ENCODE assay signal across 10 cellular contexts in genomic region chr2:17470855-17471641, GRCh38. TPM values are rescaled to one million over a fixed set of nuclear protein-coding genes. Genes with fewer than 3 reads are reported as not detected.
DNase-seq lines count a peak whose midpoint lies in the region; ATAC-seq, FAIRE-seq and TF ChIP-seq lines count a peak whose summit lies in the region.
"Had no signal": no experiment of that assay in that cellular context is flagged by ENCODE, and none has a peak within 500 bp of the region (broad histone marks: within the 10 kb centered on the region; RNA-seq: fewer than 3 reads in every experiment).

No MANE protein-coding gene starts in this region.

- peaks cover 11 to 16% of the 10 kb centered on the region in 2 donors for H3K9me3 Mint-ChIP-seq in activated T-cell treated with anti-CD3 and anti-CD28 coated beads, Interleukin-2, amount 50 U/mL, for 72 hours
- H3K9me3 Mint-ChIP-seq: activated CD4-positive, alpha-beta T cell treated with anti-CD3 and anti-CD28 coated beads, Interleukin-2, amount 10 ng/mL, durations not matched to agents 7 days and 5 days had no signal

- TF ChIP-seq POLR2A in GM12878 (IDR thresholded peaks at IDR 0.05; ENCODE audit: low read depth, low read length) (no peak), upper lobe of left lung (IDR thresholded peaks at IDR 0.05) (no peak), vagina (IDR thresholded peaks at IDR 0.05) (no peak)

- intact Hi-C loops in GM12878 (cut with micrococcal nuclease; ENCODE audit: unreplicated experiment) (loop anchor here (1.0 kb wide), 1 partner anchor 200 kb away; no protein-coding TSS in a partner anchor), vagina (cut with DNase I) (no loop called here)

- BruUV-seq in GM12878 (replicated peaks; lab: Mats Ljungman, UMichigan): no TSS peak

- no peak for TF ChIP-seq EP300 in GM12878 (IDR thresholded peaks at IDR 0.05; ENCODE audit: borderline replicate concordance in 1 of 2, control insufficient read depth in 1 of 2, low read depth in 2 of 2, low read length in 2 of 2)
- no peak for TF ChIP-seq EP300 in upper lobe of left lung (IDR thresholded peaks at IDR 0.05)

- no peaks in the 10 kb centered on the region for H4K20me1 ChIP-seq in GM12878 (ENCODE audit: control insufficient read depth, insufficient read depth)

- RAD21 ChIA-PET in GM12878 (lab: Charles Lee; ENCODE audit: unreplicated experiment): interaction anchor here (0.7 to 5.5 kb wide), 6 partner anchors 10 to 204 kb away, joined by 3 to 52 read pairs (median 4); no protein-coding TSS in a partner anchor

- H3K36me3 ChIP-seq in GM12878 (ENCODE audit: control insufficient read depth in 2 of 2, insufficient read depth in 2 of 2, low read length in 1 of 2) (no peaks in the 10 kb centered on the region), upper lobe of left lung (no peaks in the 10 kb centered on the region), vagina (no peaks in the 10 kb centered on the region)

- H3K27ac Mint-ChIP-seq in activated T-cell treated with anti-CD3 and anti-CD28 coated beads, Interleukin-2, amount 50 U/mL, for 72 hours: no peak overlapping the region
- H3K27ac Mint-ChIP-seq: activated CD4-positive, alpha-beta T cell treated with anti-CD3 and anti-CD28 coated beads, Interleukin-2, amount 10 ng/mL, durations not matched to agents 7 days and 5 days had no signal

- TF ChIP-seq CTCF in GM12878 (IDR thresholded peaks at IDR 0.05 in 2 of 3, conservative IDR thresholded peaks at IDR 0.05 in 1 of 3; ENCODE audit: control insufficient read depth in 2 of 3, extremely low read depth in 1 of 3, insufficient read depth in 1 of 3, low read depth in 3 of 3, low read length in 3 of 3) (peak; percentile 36 to 50 (median 47)), upper lobe of left lung (IDR thresholded peaks at IDR 0.05) (no peak), vagina (IDR thresholded peaks at IDR 0.05) (no peak)

- DNase-seq in ELF-1 (ENCODE audit: low read depth, low spot score) (peak; percentile 62), M059J (ENCODE audit: low read depth) (peak; percentile 59), GM12878 (ENCODE audit: low read depth, low spot score) (peak; percentile 4), myocyte (ENCODE audit: low read depth) (peak; percentile 49), NCI-H1930 (lab: John Stamatoyannopoulos, UW) (no peak), upper lobe of left lung (no peak), vagina (ENCODE audit: extremely low spot score in 2 of 2) (no peak)
- DNase-seq in activated T-cell treated with anti-CD3 and anti-CD28 coated beads, Interleukin-2, amount 50 U/mL, for 72 hours: no peak
- DNase-seq: activated CD4-positive, alpha-beta T cell treated with anti-CD3 and anti-CD28 coated beads, Interleukin-2, amount 10 ng/mL, durations not matched to agents 7 days and 5 days had no signal

- no peak overlapping the region for H3K4me2 ChIP-seq in GM12878 (ENCODE audit: control insufficient read depth, insufficient read depth)

- WGBS in GM12878 (ENCODE audit: insufficient coverage, insufficient replicate concordance, low lambda C conversion rate, missing lambda C conversion rate): 13% methylated on average over 5 of the region's 6 CpGs
- WGBS in upper lobe of left lung, 2 donors: 72 to 81% methylated on average over 6 of the region's 6 CpGs

- H3K36me3 Mint-ChIP-seq in activated T-cell treated with anti-CD3 and anti-CD28 coated beads, Interleukin-2, amount 50 U/mL, for 72 hours (ENCODE audit: insufficient read depth in 2 of 2): peaks cover 3 to 6% of the 10 kb centered on the region in 2 donors

- peak; percentile 82 for TF ChIP-seq RAD21 in GM12878 (IDR thresholded peaks at IDR 0.05; ENCODE audit: insufficient read depth, low read depth, low read length)

- no peak overlapping the region for H3K9ac ChIP-seq in GM12878 (ENCODE audit: control insufficient read depth, insufficient read depth, low read length)

- H3K27me3 Mint-ChIP-seq in activated T-cell treated with anti-CD3 and anti-CD28 coated beads, Interleukin-2, amount 50 U/mL, for 72 hours (ENCODE audit: low read depth): no peaks in the 10 kb centered on the region
- H3K27me3 Mint-ChIP-seq: activated CD4-positive, alpha-beta T cell treated with anti-CD3 and anti-CD28 coated beads, Interleukin-2, amount 10 ng/mL, durations not matched to agents 7 days and 5 days had no signal

- POLR2A ChIA-PET in GM12878 (lab: Charles Lee): interaction anchor here (0.6 kb wide), 1 partner anchor 187 kb away, joined by 4 read pairs; no protein-coding TSS in a partner anchor

- H3K79me2 ChIP-seq in GM12878 (ENCODE audit: control insufficient read depth, insufficient read depth, low read length): no peaks in the 10 kb centered on the region

- no peak overlapping the region for H2AFZ ChIP-seq in GM12878 (ENCODE audit: control insufficient read depth, low read depth, low read length)

- no peak overlapping the region for H3K27ac ChIP-seq in GM12878 (ENCODE audit: control insufficient read depth, insufficient read depth)
- H3K27ac ChIP-seq in upper lobe of left lung: no peak overlapping the region
- H3K27ac ChIP-seq in vagina: no peak overlapping the region

- no peaks in the 10 kb centered on the region for H3K4me1 ChIP-seq in GM12878 (ENCODE audit: control insufficient read depth, insufficient read depth, low read length)
- H3K4me1 ChIP-seq in upper lobe of left lung: no peaks in the 10 kb centered on the region
- peaks cover 4% of the 10 kb centered on the region for H3K4me1 ChIP-seq in vagina

- H3K4me3 Mint-ChIP-seq in activated T-cell treated with anti-CD3 and anti-CD28 coated beads, Interleukin-2, amount 50 U/mL, for 72 hours: no peak overlapping the region
- H3K4me3 Mint-ChIP-seq: activated CD4-positive, alpha-beta T cell treated with anti-CD3 and anti-CD28 coated beads, Interleukin-2, amount 10 ng/mL, durations not matched to agents 7 days and 5 days had no signal

- H3K4me1 Mint-ChIP-seq in activated T-cell treated with anti-CD3 and anti-CD28 coated beads, Interleukin-2, amount 50 U/mL, for 72 hours (ENCODE audit: low read depth): no peaks in the 10 kb centered on the region
- H3K4me1 Mint-ChIP-seq: activated CD4-positive, alpha-beta T cell treated with anti-CD3 and anti-CD28 coated beads, Interleukin-2, amount 10 ng/mL, durations not matched to agents 7 days and 5 days had no signal

- H3K27me3 ChIP-seq in GM12878 (replicated peaks in 1 of 2; ENCODE audit: control insufficient read depth in 2 of 2, insufficient read depth in 2 of 2, low read length in 1 of 2) (no peaks in the 10 kb centered on the region), upper lobe of left lung (no peaks in the 10 kb centered on the region), vagina (no peaks in the 10 kb centered on the region)

- peaks cover 3% of the 10 kb centered on the region; the same call in 2 of the 3 replicates for H3K9me3 ChIP-seq in GM12878 (replicated peaks; ENCODE audit: control insufficient read depth, insufficient read depth, low read length)
- H3K9me3 ChIP-seq in upper lobe of left lung: peaks cover 0 to 10% (median 5%) of the 10 kb centered on the region in 4 donors
- no peaks in the 10 kb centered on the region for H3K9me3 ChIP-seq in vagina

- FAIRE-seq in GM12878 (lab: Jason Lieb, UNC): no peak

- in situ Hi-C loops in GM12878 (cut with MboI): no loop called here

- ATAC-seq in GM12878 (peak; percentile 78), upper lobe of left lung (ENCODE audit: low FRiP score in 2 of 2) (no peak)
- ATAC-seq in activated T-cell treated with anti-CD3 and anti-CD28 coated beads, Interleukin-2, amount 50 U/mL, for 72 hours (replicated peaks in 1 of 2): no peak

- CTCF ChIA-PET in GM12878 (lab: Yijun Ruan, JAX): interaction anchor here (0.8 to 6.8 kb wide), 20 partner anchors 10 to 448 kb away, joined by 3 to 112 read pairs (median 4); no protein-coding TSS in a partner anchor

- SMC1A ChIA-PET in GM12878 (lab: Charles Lee; ENCODE audit: uncharacterized antibody, unreplicated experiment): interaction anchor here (0.6 to 3.3 kb wide), 12 partner anchors 45 to 359 kb away, joined by 3 to 38 read pairs (median 4); no protein-coding TSS in a partner anchor

- H3K4me3 ChIP-seq in GM12878: no peak overlapping the region
- no peak overlapping the region for H3K4me3 ChIP-seq in upper lobe of left lung
- H3K4me3 ChIP-seq in vagina: no peak overlapping the region

TF ChIP-seq in GM12878, 131 proteins besides CTCF, POLR2A, EP300 and RAD21 (continues in another document):
- TF ChIP-seq SREBF1 (IDR thresholded peaks at IDR 0.05; ENCODE audit: low read length) (no peak), KLF5 (IDR thresholded peaks at IDR 0.05; ENCODE audit: partially characterized antibody) (peak; percentile 35), SMC3 (IDR thresholded peaks at IDR 0.05; ENCODE audit: borderline replicate concordance, low read length) (peak; percentile 53; the same call in 1 of the 2 replicates), KAT2A (conservative IDR thresholded peaks at IDR 0.05; ENCODE audit: control insufficient read depth, low read depth, low read length) (no peak), SRF (IDR thresholded peaks at IDR 0.05; ENCODE audit: low read depth in 2 of 2, low read length in 2 of 2) (no peak), POU2F2 (IDR thresholded peaks at IDR 0.05; ENCODE audit: borderline replicate concordance, low read depth, low read length) (no peak), PML (IDR thresholded peaks at IDR 0.05; ENCODE audit: low read length) (no peak), SMAD5 (IDR thresholded peaks at IDR 0.05; ENCODE audit: low read depth) (no peak)

RNA-seq across cellular contexts. Expression of gene RAD51AP2, which starts 47.2 kb away (rescaled TPM):
- total RNA-seq in M059J (2014; rRNA removed; shearing (Covaris generic)): not detected in 2 replicates
- total RNA-seq in GM12878 (2013; cell fraction: nucleolus; rRNA removed): 0.20 TPM in 1 of 2 replicates, not detected in the other
- total RNA-seq in GM12878 (2014; rRNA removed): under 0.01 and 0.05 TPM in 2 replicates
- not detected in 2 replicates for total RNA-seq in GM12878 (2014; rRNA removed; fragmentation: Illumina TruSeq; extraction: Trizol)
- not detected in 2 replicates for total RNA-seq in GM12878 (2021)
- polyA plus RNA-seq in GM12878 (2011; ENCODE audit: low read depth): not detected
- 0.03 TPM in 1 of 2 replicates, not detected in the other for polyA plus RNA-seq in GM12878 (2011; rRNA removed)
- polyA plus RNA-seq in GM12878 (2011; cell fraction: cytosol; rRNA removed): not detected in 2 replicates
- polyA plus RNA-seq in GM12878 (2011; cell fraction: nucleus; rRNA removed): not detected in 2 replicates
- not detected in 2 replicates for polyA plus RNA-seq in GM12878 (2012)
- polyA plus RNA-seq in GM12878 (2014; fragmentation: Illumina TruSeq; extraction: Trizol): not detected in 2 replicates
- under 1 TPM in 1 of 2 experiments, not detected in 1; 0.02 TPM for polyA plus RNA-seq in GM12878 (2014; fragmentation: Nextera tagmentation; extraction: Ambion mirVana)
- polyA plus RNA-seq in GM12878 (2014; rRNA removed): not detected in 2 replicates
- polyA plus RNA-seq in GM12878 (2016; fragmentation: Nextera tagmentation; extraction: Ambion mirVana): not detected
- polyA minus RNA-seq in GM12878 (2011; rRNA and poly(A)+ RNA removed): 0.10 TPM in 1 of 2 replicates, not detected in the other
- polyA minus RNA-seq in GM12878 (2011; cell fraction: cytosol; rRNA and poly(A)+ RNA removed): not detected in 2 replicates
- 0.19 and 0.24 TPM in 2 replicates for polyA minus RNA-seq in GM12878 (2011; cell fraction: nucleus; rRNA and poly(A)+ RNA removed)
- total RNA-seq in myocyte: 0.37 TPM in 1 of 2 replicates, not detected in the other
- polyA plus RNA-seq in myocyte (2012): 0.03 TPM
- not detected for total RNA-seq in activated T-cell treated with anti-CD3 and anti-CD28 coated beads, Interleukin-2, amount 50 U/mL, for 72 hours
- total RNA-seq in upper lobe of left lung: under 1 TPM in 1 of 6 donors, not detected in 5; 0.06 TPM
- total RNA-seq in vagina: 0.25 TPM
- total RNA-seq: activated CD4-positive, alpha-beta T cell treated with anti-CD3 and anti-CD28 coated beads, Interleukin-2, amount 10 ng/mL, durations not matched to agents 7 days and 5 days; mononuclear cell had no signal

Comparison
In these comparisons a context has a peak if more than half of its experiments do, and no peak if none do; other contexts are left out.
1. DNase-seq: peak in ELF-1 (single experiment), M059J (single experiment), GM12878 (single experiment) and myocyte (single experiment); none in activated T-cell treated with anti-CD3 and anti-CD28 coated beads, Interleukin-2, amount 50 U/mL, for 72 hours (0 of 2), NCI-H1930 (0 of 2), upper lobe of left lung (0 of 2) and vagina (0 of 2).
2. CTCF ChIP-seq: peak in GM12878 (3 of 3); none in upper lobe of left lung (0 of 6) and vagina (0 of 3).